9 cellular contexts compared by ENCODE assay signal in the genomic region with DNA sequence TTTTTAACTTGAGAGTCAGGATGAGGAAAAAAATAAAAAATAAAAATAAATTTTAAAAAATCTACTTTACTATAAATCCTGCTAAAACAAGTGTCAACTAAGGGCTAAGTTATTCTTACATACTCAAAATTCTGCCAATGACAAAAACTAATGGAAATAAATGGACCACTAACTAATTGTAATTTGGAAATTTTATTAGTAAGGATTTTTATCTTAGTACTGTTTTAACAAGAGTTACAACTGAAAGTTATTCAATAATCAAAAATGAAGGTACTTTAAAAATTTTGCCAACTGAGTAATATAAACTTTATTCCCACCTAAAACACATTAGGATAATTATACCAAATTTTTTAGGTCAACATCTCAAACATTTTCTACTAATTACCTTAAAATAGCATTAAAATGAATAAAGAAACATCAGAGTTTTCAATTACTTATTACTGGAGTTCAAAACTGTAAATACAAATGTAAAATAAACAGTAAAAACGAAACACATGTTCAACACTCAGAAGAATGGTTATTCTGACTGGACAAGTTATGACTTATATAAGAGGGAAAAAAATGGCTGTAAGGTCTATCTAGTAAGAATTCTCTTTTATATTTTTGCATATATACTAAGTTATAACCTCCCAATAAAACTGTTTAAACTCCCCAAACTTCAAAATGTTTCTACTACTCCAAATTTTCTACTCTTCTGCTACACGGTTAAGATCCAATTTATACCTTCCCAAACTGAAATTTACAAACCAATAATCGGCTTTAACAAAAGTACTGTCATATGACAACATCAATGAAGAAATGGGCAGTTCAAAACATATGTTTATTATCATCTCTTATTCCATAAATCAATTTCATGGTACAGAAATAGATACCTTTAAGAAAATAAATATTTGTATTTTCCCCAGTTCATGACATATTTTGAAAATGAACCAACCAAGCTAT. TPM values are rescaled to one million over a fixed set of nuclear protein-coding genes. Genes with fewer than 3 reads are reported as not detected.
DNase-seq lines count a peak whose midpoint lies in the region; ATAC-seq and TF ChIP-seq lines count a peak whose summit lies in the region.
"Had no signal": no experiment of that assay in that cellular context is flagged by ENCODE, and none has a peak within 500 bp of the region (broad histone marks: within the 10 kb centered on the region; RNA-seq: fewer than 3 reads in every experiment).

No MANE protein-coding gene starts in this region.

- no peak overlapping the region for H4K5ac ChIP-seq in H9 (ENCODE audit: insufficient read length, low read depth, low read length)

- no peaks in the 10 kb centered on the region for H3K79me1 ChIP-seq in H9 (ENCODE audit: insufficient read depth, low read depth, low read length, poor library complexity, severe bottlenecking)

- DNase-seq in H9 (no peak), fibroblast of peridontal ligament (ENCODE audit: extremely low read depth) (peak; percentile 43), skeletal muscle cell (ENCODE audit: low read depth) (no peak), CD1c-positive myeloid dendritic cell (ENCODE audit: extremely low spot score) (no peak), OCI-M2 (lab: John Stamatoyannopoulos, UW; ENCODE audit: unreplicated experiment) (no peak), Kasumi-1 (lab: John Stamatoyannopoulos, UW) (no peak)
- DNase-seq in T-helper 2 cell treated with Interferon-gamma antibody and Interleukin-4, amounts not matched to agents 5 μg/mL and 100 μg/mL, for 36 hours (ENCODE audit: low spot score): no peak
- DNase-seq: cerebellar nuclear complex had no signal

- no peak overlapping the region for H3K18ac ChIP-seq in H9 (ENCODE audit: insufficient read length, low read depth, low read length)

- H4K8ac ChIP-seq in H9 (replicated peaks; ENCODE audit: insufficient read length, low read depth, low read length): no peak overlapping the region

- no peak overlapping the region for H3K4me2 ChIP-seq in H9 (ENCODE audit: insufficient read depth, insufficient read length, low read length)

- no peak for ATAC-seq in GM18502 (IDR thresholded peaks at IDR 0.05; ENCODE audit: poor library complexity, unreplicated experiment)

- no peak overlapping the region for H3K23ac ChIP-seq in H9 (ENCODE audit: insufficient read length, low read depth, low read length)

- no peak overlapping the region for H2BK12ac ChIP-seq in H9 (ENCODE audit: insufficient read length, low read depth, low read length)

- H3K4me1 ChIP-seq in H9 (ENCODE audit: insufficient read depth, low read length): no peaks in the 10 kb centered on the region; the same call in 1 of the 2 replicates

- WGBS in H9 (ENCODE audit: extremely low coverage, insufficient read length, low lambda C conversion rate): no CpG with 5 or more reads among the region's 3 CpGs

- H3T11ph ChIP-seq in H9 (ENCODE audit: low read length): no peak overlapping the region

- no peak overlapping the region for H3K56ac ChIP-seq in H9 (ENCODE audit: insufficient read length, low read depth, low read length)

- H2BK15ac ChIP-seq in H9 (ENCODE audit: low read depth, low read length): no peak overlapping the region

- no peak overlapping the region for H3K14ac ChIP-seq in H9 (ENCODE audit: insufficient read depth, low read length)

- H3K27me3 ChIP-seq in H9 (ENCODE audit: insufficient read depth, low read length): no peaks in the 10 kb centered on the region

- H2BK5ac ChIP-seq in H9 (ENCODE audit: insufficient read length, low read length): no peak overlapping the region

- H4K20me1 ChIP-seq in H9 (ENCODE audit: control insufficient read depth, insufficient read depth, insufficient read length): no peaks in the 10 kb centered on the region

- peaks cover 32 to 36% of the 10 kb centered on the region in 2 experiments for H3K4me1 Mint-ChIP-seq in H9
- peaks cover 50% of the 10 kb centered on the region for H3K4me1 Mint-ChIP-seq in T-helper 2 cell treated with Interferon-gamma antibody and Interleukin-4, amounts not matched to agents 5 μg/mL and 100 μg/mL, for 36 hours (ENCODE audit: low read depth)

- no peak for TF ChIP-seq CTCF in H9 (conservative IDR thresholded peaks at IDR 0.05)

- peak overlapping the region; percentile 88 to 91 for H3K4me3 Mint-ChIP-seq in H9
- H3K4me3 Mint-ChIP-seq in T-helper 2 cell treated with Interferon-gamma antibody and Interleukin-4, amounts not matched to agents 5 μg/mL and 100 μg/mL, for 36 hours: peak overlapping the region; percentile 90

- no peak overlapping the region for H2AK5ac ChIP-seq in H9 (ENCODE audit: insufficient read length, low read length)

- peaks cover 18 to 40% (median 38%) of the 10 kb centered on the region in 3 experiments; a peak in 6 of 7 replicates for H3K36me3 Mint-ChIP-seq in H9 (ENCODE audit: insufficient read depth in 1 of 3, low read depth in 3 of 3)
- H3K36me3 Mint-ChIP-seq in T-helper 2 cell treated with Interferon-gamma antibody and Interleukin-4, amounts not matched to agents 5 μg/mL and 100 μg/mL, for 36 hours (ENCODE audit: low read depth): peaks cover 47% of the 10 kb centered on the region

- no peak overlapping the region for H2AFZ ChIP-seq in H9 (ENCODE audit: low read length)

- no peaks in the 10 kb centered on the region for H3K27me3 Mint-ChIP-seq in H9 (ENCODE audit: low read depth)
- no peaks in the 10 kb centered on the region for H3K27me3 Mint-ChIP-seq in T-helper 2 cell treated with Interferon-gamma antibody and Interleukin-4, amounts not matched to agents 5 μg/mL and 100 μg/mL, for 36 hours (ENCODE audit: low read depth)

- H3K9me3 Mint-ChIP-seq in H9: peaks cover 0 to 3% of the 10 kb centered on the region in 2 experiments; a peak in 2 of 5 replicates
- no peaks in the 10 kb centered on the region for H3K9me3 Mint-ChIP-seq in T-helper 2 cell treated with Interferon-gamma antibody and Interleukin-4, amounts not matched to agents 5 μg/mL and 100 μg/mL, for 36 hours

- H3K27ac Mint-ChIP-seq in H9: no peak overlapping the region
- H3K27ac Mint-ChIP-seq in T-helper 2 cell treated with Interferon-gamma antibody and Interleukin-4, amounts not matched to agents 5 μg/mL and 100 μg/mL, for 36 hours: peak overlapping the region; percentile 42

- H2BK20ac ChIP-seq in H9 (ENCODE audit: low read depth, low read length, poor library complexity, severe bottlenecking): no peak overlapping the region

- H3K4me3 ChIP-seq in skeletal muscle cell (ENCODE audit: low read depth, low read length): peak overlapping the region; percentile 85

- no peak overlapping the region for H3K9ac ChIP-seq in H9 (ENCODE audit: extremely low read depth, insufficient read length, low read length)

- H3K27ac ChIP-seq in H9 (ENCODE audit: insufficient read length, low read depth, low read length): no peak overlapping the region

- H3K23me2 ChIP-seq in H9 (ENCODE audit: insufficient read length, low read depth, low read length, poor library complexity, severe bottlenecking): peaks cover 13% of the 10 kb centered on the region

- peaks cover 9% of the 10 kb centered on the region for H3K79me2 ChIP-seq in H9 (ENCODE audit: insufficient read depth, low read length)

- no peaks in the 10 kb centered on the region for H3K9me3 ChIP-seq in H9 (ENCODE audit: control insufficient read depth, low read depth, low read length)

- no peak overlapping the region for H2BK120ac ChIP-seq in H9 (ENCODE audit: low read depth, low read length, poor library complexity, severe bottlenecking)

- no peak overlapping the region for H4K91ac ChIP-seq in H9 (ENCODE audit: insufficient read length, low read depth, low read length)

- H3K4ac ChIP-seq in H9 (ENCODE audit: low read depth, low read length): no peak overlapping the region

RNA-seq across cellular contexts. Expression of a gene that starts 2.7 kb away (rescaled TPM):
- total RNA-seq in H9 (2021): 121 and 135 TPM in 2 replicates
